ENCODE assay signal across 34 cellular contexts in the genomic region with DNA sequence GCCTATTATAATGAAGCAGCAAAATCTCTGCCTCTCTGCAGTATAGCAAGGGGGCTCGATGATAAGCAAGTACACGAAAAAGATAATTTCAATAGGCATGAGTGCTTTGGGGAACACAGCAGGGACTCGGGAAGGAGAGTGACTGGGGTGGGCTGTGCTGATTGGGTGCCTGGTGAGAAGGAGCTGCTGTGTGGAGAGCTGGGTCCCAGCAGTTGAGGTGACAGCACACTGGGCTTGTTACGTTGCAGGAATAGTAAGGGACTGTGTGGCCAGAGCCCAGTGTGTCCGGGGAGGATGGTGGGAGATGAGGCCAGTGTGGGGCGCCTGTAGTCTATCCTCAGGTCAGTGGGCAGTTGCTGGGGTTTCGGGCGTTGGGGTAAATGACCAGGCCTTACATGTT. TPM values are rescaled to one million over a fixed set of nuclear protein-coding genes. Genes with fewer than 3 reads are reported as not detected.
"Had no signal": no experiment of that assay in that cellular context is flagged by ENCODE, and none has a peak within 500 bp of the region (broad histone marks: within the 10 kb centered on the region; RNA-seq: fewer than 3 reads in every experiment).

No MANE protein-coding gene starts in this region.

- H3K27ac ChIP-seq: left lung, lower lobe of right lung, neural progenitor cell, ovary, right lobe of liver, tibial nerve, uterus had no signal

- H3K9me3 Mint-ChIP-seq: naive thymus-derived CD8-positive, alpha-beta T cell; stimulated activated memory B cell treated with anti-CD40 and anti-IgM and Interleukin-4, amounts not matched to agents 10 μg/mL and 1 μg/mL and 100 μg/mL, for 72 hours; stimulated activated naive CD8-positive, alpha-beta T cell treated with anti-CD3 and anti-CD28 coated beads, Interleukin-15, amount 100 ng/mL, for 72 hours; type B pancreatic cell had no signal

- H3K4me3 Mint-ChIP-seq: naive thymus-derived CD8-positive, alpha-beta T cell; nephron; neural progenitor cell; stimulated activated memory B cell treated with anti-CD40 and anti-IgM and Interleukin-4, amounts not matched to agents 10 μg/mL and 1 μg/mL and 100 μg/mL, for 72 hours; stimulated activated naive CD8-positive, alpha-beta T cell treated with anti-CD3 and anti-CD28 coated beads, Interleukin-15, amount 100 ng/mL, for 72 hours; type B pancreatic cell had no signal

- H3K4me3 ChIP-seq: left lung, lower lobe of right lung, neural progenitor cell, ovary, right lobe of liver, smooth muscle cell, tibial nerve, uterus had no signal

- H3K27me3 Mint-ChIP-seq: naive thymus-derived CD8-positive, alpha-beta T cell; progenitor cell of endocrine pancreas; stimulated activated memory B cell treated with anti-CD40 and anti-IgM and Interleukin-4, amounts not matched to agents 10 μg/mL and 1 μg/mL and 100 μg/mL, for 72 hours; stimulated activated naive CD8-positive, alpha-beta T cell treated with anti-CD3 and anti-CD28 coated beads, Interleukin-15, amount 100 ng/mL, for 72 hours; type B pancreatic cell had no signal

- H3K27me3 ChIP-seq: left lung, neural progenitor cell, ovary, right lobe of liver, tibial nerve, uterus had no signal

- H3K27ac Mint-ChIP-seq: naive thymus-derived CD8-positive, alpha-beta T cell; nephron; neural progenitor cell; progenitor cell of endocrine pancreas; stimulated activated memory B cell treated with anti-CD40 and anti-IgM and Interleukin-4, amounts not matched to agents 10 μg/mL and 1 μg/mL and 100 μg/mL, for 72 hours; type B pancreatic cell had no signal

- H3K9me3 ChIP-seq: left lung, lower lobe of right lung, ovary, right lobe of liver, tibial nerve, uterus had no signal

- H3K4me2 ChIP-seq: neural progenitor cell, smooth muscle cell had no signal

- H3K4me1 ChIP-seq: left lung, lower lobe of right lung, neural progenitor cell, right lobe of liver, uterus had no signal

- DNase-seq: hypothalamus; islet precursor cell; kidney glomerular epithelial cell; left cardiac atrium; left lung; lower lobe of right lung; mammary epithelial cell; mesenchymal stem cell; naive thymus-derived CD8-positive, alpha-beta T cell; ovary; retina; right lobe of liver; stimulated activated CD4-positive, alpha-beta T cell treated with anti-CD3 and anti-CD28 coated beads, Interleukin-1b, Interleukin-23, amount 100 ng/mL, for 48 hours; stimulated activated CD4-positive, alpha-beta T cell treated with anti-CD3 and anti-CD28 coated beads, Interleukin-2, amount 100 ng/mL, for 48 hours; stimulated activated CD4-positive, alpha-beta T cell treated with anti-CD3 and anti-CD28 coated beads, Interleukin-4, amount 100 ng/mL, for 4 hours; stimulated activated CD8-positive, alpha-beta memory T cell treated with anti-CD3 and anti-CD28 coated beads, Interleukin-4, amount 100 ng/mL, for 48 hours; stimulated activated naive CD4-positive, alpha-beta T cell treated with Interleukin-2 at 50 U/mL for 16 hours; stimulated activated naive CD8-positive, alpha-beta T cell treated with anti-CD3 and anti-CD28 coated beads, Interleukin-15, amount 100 ng/mL, for 72 hours; substantia nigra; uterus had no signal

- H3K4me1 Mint-ChIP-seq: naive thymus-derived CD8-positive, alpha-beta T cell; neural progenitor cell; stimulated activated memory B cell treated with anti-CD40 and anti-IgM and Interleukin-4, amounts not matched to agents 10 μg/mL and 1 μg/mL and 100 μg/mL, for 72 hours; stimulated activated naive CD8-positive, alpha-beta T cell treated with anti-CD3 and anti-CD28 coated beads, Interleukin-15, amount 100 ng/mL, for 72 hours had no signal

- H3K36me3 ChIP-seq: lower lobe of right lung, ovary, right lobe of liver, uterus had no signal

- H3K9ac ChIP-seq: neural progenitor cell had no signal

- ATAC-seq: left lung; naive thymus-derived CD8-positive, alpha-beta T cell; right lobe of liver; stimulated activated memory B cell treated with anti-CD40 and anti-IgM and Interleukin-4, amounts not matched to agents 10 μg/mL and 1 μg/mL and 100 μg/mL, for 72 hours; stimulated activated naive CD8-positive, alpha-beta T cell treated with anti-CD3 and anti-CD28 coated beads, Interleukin-15, amount 100 ng/mL, for 72 hours had no signal

RNA-seq across cellular contexts. Expression of a gene that starts 38.9 kb away (rescaled TPM):
- total RNA-seq: left cardiac atrium; left lung; liver; lower lobe of right lung; mammary epithelial cell; mucosa of gallbladder; naive thymus-derived CD8-positive, alpha-beta T cell; omental fat pad; ovary; progenitor cell of endocrine pancreas; pulmonary artery endothelial cell; right lobe of liver; skeletal muscle tissue; smooth muscle cell; temporal lobe; tibial nerve; ureter; uterus had no signal
- polyA plus RNA-seq: liver; mammary epithelial cell; naive thymus-derived CD8-positive, alpha-beta T cell; ovary; smooth muscle cell had no signal
